In genomic region chrX:331145-331771, GRCh38 we compare ENCODE assay signal across 9 cellular contexts. TPM values are rescaled to one million over a fixed set of nuclear protein-coding genes. Genes with fewer than 3 reads are reported as not detected.
A peak's percentile ranks its signal among the peaks of the same experiment; 100 is the strongest.
DNase-seq lines count a peak whose midpoint lies in the region; ATAC-seq and TF ChIP-seq lines count a peak whose summit lies in the region.
"Had no signal": no experiment of that assay in that cellular context is flagged by ENCODE, and none has a peak within 500 bp of the region (broad histone marks: within the 10 kb centered on the region; RNA-seq: fewer than 3 reads in every experiment).

No MANE protein-coding gene starts in this region.

- H3K4me1 ChIP-seq in BLaER1 (peaks cover 10% of the 10 kb centered on the region; the same call in 1 of the 2 replicates), endodermal cell (ENCODE audit: control insufficient read depth, insufficient read depth, low read length) (no peaks in the 10 kb centered on the region)

- DNase-seq in NB4 (ENCODE audit: low read depth) = peak; percentile 56
- peak; percentile 79 for DNase-seq in endodermal cell
- DNase-seq in natural killer cell treated with Interleukin-12 subunit alpha and Interleukin-12 subunit beta and Interleukin-15 and Interleukin-18, amount 100 ng/mL, for 72 hours (ENCODE audit: low spot score) = no peak
- no peak for DNase-seq in H4 (ENCODE audit: low spot score)
- DNase-seq: KG1 had no signal

- H3K4me2 ChIP-seq in BLaER1 = peak overlapping the region; percentile 55

- H4K20me1 ChIP-seq in BLaER1 = peaks cover 38% of the 10 kb centered on the region; the same call in 1 of the 2 replicates

- 0 out of 2 replicates have a peak overlapping the region, but pooled peaks have one; percentile 31 for H3K4me3 ChIP-seq in BLaER1
- H3K4me3 ChIP-seq in NB4 (ENCODE audit: low read depth, low read length) = no peak overlapping the region
- H3K4me3 ChIP-seq in endodermal cell (ENCODE audit: low read length) = no peak overlapping the region

- no peaks in the 10 kb centered on the region for H3K9me3 ChIP-seq in BLaER1
- no peaks in the 10 kb centered on the region for H3K9me3 ChIP-seq in endodermal cell (ENCODE audit: control insufficient read depth, low read length)

- H3K4me3 Mint-ChIP-seq in endodermal cell = no peak overlapping the region
- H3K4me3 Mint-ChIP-seq in natural killer cell treated with Interleukin-12 subunit alpha and Interleukin-12 subunit beta and Interleukin-15 and Interleukin-18, amount 100 ng/mL, for 72 hours = no peak overlapping the region

- no peak overlapping the region for H3K27ac ChIP-seq in BLaER1
- H3K27ac ChIP-seq in endodermal cell (ENCODE audit: low read depth, low read length) = no peak overlapping the region

- no peak for TF ChIP-seq POLR2A in NB4 (IDR thresholded peaks at IDR 0.05; ENCODE audit: extremely low read depth, insufficient read length)

- H3K4me1 Mint-ChIP-seq in endodermal cell = no peaks in the 10 kb centered on the region
- no peaks in the 10 kb centered on the region for H3K4me1 Mint-ChIP-seq in natural killer cell treated with Interleukin-12 subunit alpha and Interleukin-12 subunit beta and Interleukin-15 and Interleukin-18, amount 100 ng/mL, for 72 hours (ENCODE audit: low read depth in 2 of 2)

- H3K27ac Mint-ChIP-seq in endodermal cell = no peak overlapping the region
- H3K27ac Mint-ChIP-seq in natural killer cell treated with Interleukin-12 subunit alpha and Interleukin-12 subunit beta and Interleukin-15 and Interleukin-18, amount 100 ng/mL, for 72 hours = no peak overlapping the region

- peak overlapping the region; percentile 41; the same call in 1 of the 2 replicates for H3K9ac ChIP-seq in BLaER1
- no peak overlapping the region for H3K9ac ChIP-seq in endodermal cell (ENCODE audit: extremely low read depth, low read length, poor library complexity, severe bottlenecking)

- no peaks in the 10 kb centered on the region for H3K27me3 Mint-ChIP-seq in endodermal cell (ENCODE audit: insufficient read depth)
- H3K27me3 Mint-ChIP-seq in natural killer cell treated with Interleukin-12 subunit alpha and Interleukin-12 subunit beta and Interleukin-15 and Interleukin-18, amount 100 ng/mL, for 72 hours = no peaks in the 10 kb centered on the region

- H3K36me3 ChIP-seq in BLaER1 (peaks cover 40% of the 10 kb centered on the region), endodermal cell (ENCODE audit: control insufficient read depth, insufficient read depth, low read length) (no peaks in the 10 kb centered on the region)

- TF ChIP-seq CTCF in NB4 (IDR thresholded peaks at IDR 0.05; ENCODE audit: low read depth, low read length) (no peak), endodermal cell (conservative IDR thresholded peaks at IDR 0.05) (no peak)

- peak; percentile 60 to 73 for ATAC-seq in natural killer cell treated with Interleukin-12 subunit alpha and Interleukin-12 subunit beta and Interleukin-15 and Interleukin-18, amount 100 ng/mL, for 72 hours
- no peak for ATAC-seq in HG03571 (IDR thresholded peaks at IDR 0.05; ENCODE audit: unreplicated experiment)
- no peak for ATAC-seq in HG03108 (IDR thresholded peaks at IDR 0.05; ENCODE audit: unreplicated experiment)
- ATAC-seq in GM19328 (IDR thresholded peaks at IDR 0.05; ENCODE audit: unreplicated experiment) = no peak

- H3K27me3 ChIP-seq in BLaER1 = peaks cover 17% of the 10 kb centered on the region
- no peaks in the 10 kb centered on the region for H3K27me3 ChIP-seq in endodermal cell (ENCODE audit: control insufficient read depth, insufficient read depth, low read length, poor library complexity, severe bottlenecking)

- peaks cover 14% of the 10 kb centered on the region for H3K36me3 Mint-ChIP-seq in endodermal cell (ENCODE audit: low read depth)
- peaks cover 2% of the 10 kb centered on the region for H3K36me3 Mint-ChIP-seq in natural killer cell treated with Interleukin-12 subunit alpha and Interleukin-12 subunit beta and Interleukin-15 and Interleukin-18, amount 100 ng/mL, for 72 hours

- peaks cover 5% of the 10 kb centered on the region for H3K9me3 Mint-ChIP-seq in endodermal cell
- no peaks in the 10 kb centered on the region for H3K9me3 Mint-ChIP-seq in natural killer cell treated with Interleukin-12 subunit alpha and Interleukin-12 subunit beta and Interleukin-15 and Interleukin-18, amount 100 ng/mL, for 72 hours

- 75 to 81% methylated on average over 44 to 48 of the region's 48 CpGs for WGBS in endodermal cell (ENCODE audit: insufficient coverage in 1 of 2, insufficient read length in 1 of 2), 2 experiments

RNA-seq across cellular contexts. Expression of gene GTPBP6, which starts 12.7 kb away (rescaled TPM):
- total RNA-seq in endodermal cell = 10 to 100 TPM; 58.8 to 61.0 TPM
- 48.2 TPM for polyA plus RNA-seq in endodermal cell (2013, experiment 1 of 2)
- polyA plus RNA-seq in endodermal cell (2013, experiment 2 of 2) = 45.2 TPM
- 10 to 100 TPM; 45.8 to 69.6 TPM for total RNA-seq in natural killer cell treated with Interleukin-12 subunit alpha and Interleukin-12 subunit beta and Interleukin-15 and Interleukin-18, amount 100 ng/mL, for 72 hours
- 39.2 and 40.2 TPM in 2 replicates for total RNA-seq in H4 (2014; rRNA removed; shearing (Covaris generic))

RNA-seq across cellular contexts. Expression of gene PLCXD1, which starts 50.1 kb away (rescaled TPM):
- total RNA-seq in endodermal cell = 10 to 100 TPM; 70.3 to 96.9 TPM
- polyA plus RNA-seq in endodermal cell (2013, experiment 1 of 2) = 63.9 TPM
- 64.7 TPM for polyA plus RNA-seq in endodermal cell (2013, experiment 2 of 2)
- total RNA-seq in natural killer cell treated with Interleukin-12 subunit alpha and Interleukin-12 subunit beta and Interleukin-15 and Interleukin-18, amount 100 ng/mL, for 72 hours = 10 to 100 TPM; 18.3 to 61.7 TPM
- total RNA-seq in H4 (2014; rRNA removed; shearing (Covaris generic)) = 7.7 and 8.1 TPM in 2 replicates

RNA-seq across cellular contexts. Expression of gene PPP2R3B, which starts 55.4 kb away (rescaled TPM):
- total RNA-seq in endodermal cell = 10 to 100 TPM; 72.5 to 98.7 TPM
- 66.6 TPM for polyA plus RNA-seq in endodermal cell (2013, experiment 1 of 2)
- 66.5 TPM for polyA plus RNA-seq in endodermal cell (2013, experiment 2 of 2)
- 10 to 100 TPM; 12.0 to 38.8 TPM for total RNA-seq in natural killer cell treated with Interleukin-12 subunit alpha and Interleukin-12 subunit beta and Interleukin-15 and Interleukin-18, amount 100 ng/mL, for 72 hours
- total RNA-seq in H4 (2014; rRNA removed; shearing (Covaris generic)) = 12.6 and 34.7 TPM in 2 replicates

Comparison
In these comparisons a context has a peak if more than half of its experiments do, and no peak if none do; other contexts are left out.
1. DNase-seq: peak in NB4 (single experiment) and endodermal cell (single experiment); none in natural killer cell treated with Interleukin-12 subunit alpha and Interleukin-12 subunit beta and Interleukin-15 and Interleukin-18, amount 100 ng/mL, for 72 hours (single experiment) and H4 (single experiment).
2. ATAC-seq: peak in natural killer cell treated with Interleukin-12 subunit alpha and Interleukin-12 subunit beta and Interleukin-15 and Interleukin-18, amount 100 ng/mL, for 72 hours (2 of 2); none in HG03571 (single experiment), HG03108 (single experiment) and GM19328 (single experiment).